Comparison of ENCODE assay signal across 13 cellular contexts in genomic region chr1:29684141-29684540, GRCh38.
"Had no signal": no experiment of that assay in that cellular context is flagged by ENCODE, and none has a peak within 500 bp of the region (broad histone marks: within the 10 kb centered on the region; RNA-seq: fewer than 3 reads in every experiment).

No MANE protein-coding gene starts in this region.

- H3K4me3 ChIP-seq: coronary artery, gastrocnemius medialis, mucosa of descending colon had no signal

- ATAC-seq: gastrocnemius medialis, left ventricle myocardium superior, mucosa of descending colon had no signal

- H3K9me3 ChIP-seq: gastrocnemius medialis, mucosa of descending colon had no signal

- H3K27me3 ChIP-seq: brain microvascular endothelial cell had no signal

- H3K27ac ChIP-seq: brain microvascular endothelial cell, coronary artery, gastrocnemius medialis had no signal

- H3K4me1 ChIP-seq: gastrocnemius medialis had no signal

- H3K36me3 ChIP-seq: brain microvascular endothelial cell, gastrocnemius medialis had no signal

- DNase-seq: activated CD4-positive, alpha-beta T cell treated with anti-CD3 and anti-CD28 coated beads, Interleukin-2, amount 50 U/mL, for 1 hour; activated CD4-positive, CD25-positive, alpha-beta regulatory T cell treated with anti-CD3 and anti-CD28 coated beads, Interleukin-2, amount 50 U/mL, for 72 hours; activated naive CD4-positive, alpha-beta T cell treated with anti-CD3 and anti-CD28 coated beads for 36 hours; activated T-cell treated with anti-CD3 and anti-CD28 coated beads, Interleukin-2, amount 50 U/mL, for 1 hour; aorta; brain microvascular endothelial cell; gastrocnemius medialis; left ventricle myocardium superior; mucosa of descending colon; naive B cell; retina; trophoblast cell had no signal
